ENCODE assay signal across 8 cellular contexts in genomic region chr1:108049083-108049819, GRCh38.
A peak's percentile ranks its signal among the peaks of the same experiment; 100 is the strongest.
DNase-seq lines count a peak whose midpoint lies in the region; ATAC-seq and TF ChIP-seq lines count a peak whose summit lies in the region.

No MANE protein-coding gene starts in this region.

- no peak for TF ChIP-seq POLR2A in breast epithelium (IDR thresholded peaks at IDR 0.05)
- no peak for TF ChIP-seq POLR2A in tibial nerve (IDR thresholded peaks at IDR 0.05)

- H3K4me1 ChIP-seq in breast epithelium (peaks cover 7% of the 10 kb centered on the region in 2 donors), tibial nerve (peaks cover 0 to 53% (median 15%) of the 10 kb centered on the region in 4 donors)

- no peak for ATAC-seq in GM18517 (IDR thresholded peaks at IDR 0.05; ENCODE audit: unreplicated experiment)

- H3K9me3 ChIP-seq in breast epithelium (no peaks in the 10 kb centered on the region), tibial nerve (peaks cover 0 to 5% (median 0%) of the 10 kb centered on the region in 4 donors)

- no peak overlapping the region for H3K4me3 ChIP-seq in breast epithelium
- H3K4me3 ChIP-seq in tibial nerve, result no peak overlapping the region

- peak; percentile 64 for DNase-seq in activated effector memory CD4-positive, alpha-beta T cell treated with anti-CD3 and anti-CD28 coated beads, Interleukin-2, amount 50 U/mL, for 16 hours
- DNase-seq in activated effector memory CD4-positive, alpha-beta T cell treated with Interleukin-2 at 50 U/mL for 16 hours, result no peak
- DNase-seq in NOMO-1 treated with dmso at 0.1 percent for 144 hours (lab: John Stamatoyannopoulos, UW; ENCODE audit: unreplicated experiment) (peak; percentile 72), breast epithelium (ENCODE audit: low spot score in 2 of 2) (no peak), left kidney (ENCODE audit: low read depth, low spot score) (peak; percentile 69), tibial nerve (ENCODE audit: low spot score in 2 of 2) (peak in 1 of 2 donors; percentile 19), GM10266 (ENCODE audit: extremely low spot score) (no peak)

- no peak for TF ChIP-seq EP300 in tibial nerve (IDR thresholded peaks at IDR 0.05)

- H3K27ac ChIP-seq in breast epithelium (peak overlapping the region; percentile 75 to 77), tibial nerve (peak overlapping the region in 2 of 4 donors; percentile 42 to 63)

- TF ChIP-seq CTCF in breast epithelium (IDR thresholded peaks at IDR 0.05) (peak in 2 of 3 donors; percentile 31 to 48), tibial nerve (IDR thresholded peaks at IDR 0.05) (peak; percentile 25 to 57 (median 42)), GM10266 (IDR thresholded peaks at IDR 0.05; ENCODE audit: control insufficient read depth, insufficient read depth, low read depth, missing control alignments) (no peak)

- WGBS in tibial nerve, 2 donors, result 24 to 31% methylated on average over 6 of the region's 6 CpGs

- intact Hi-C loops in breast epithelium (cut with DNase I; ENCODE audit: low total_unique reads), result loop anchor here (2.0 kb wide), 1 partner anchor 46 kb away; no protein-coding TSS in a partner anchor

- no peaks in the 10 kb centered on the region for H3K36me3 ChIP-seq in breast epithelium
- no peaks in the 10 kb centered on the region for H3K36me3 ChIP-seq in tibial nerve

- H3K27me3 ChIP-seq in breast epithelium (no peaks in the 10 kb centered on the region), tibial nerve (no peaks in the 10 kb centered on the region)

Comparison
In these comparisons a context has a peak if more than half of its experiments do, and no peak if none do; other contexts are left out.
1. DNase-seq: peak in activated effector memory CD4-positive, alpha-beta T cell treated with anti-CD3 and anti-CD28 coated beads, Interleukin-2, amount 50 U/mL, for 16 hours (single experiment), NOMO-1 treated with dmso at 0.1 percent for 144 hours (single experiment) and left kidney (single experiment); none in activated effector memory CD4-positive, alpha-beta T cell treated with Interleukin-2 at 50 U/mL for 16 hours (single experiment), breast epithelium (0 of 2) and GM10266 (single experiment).